Comparison of ENCODE assay signal across 8 cellular contexts in the genomic region with DNA sequence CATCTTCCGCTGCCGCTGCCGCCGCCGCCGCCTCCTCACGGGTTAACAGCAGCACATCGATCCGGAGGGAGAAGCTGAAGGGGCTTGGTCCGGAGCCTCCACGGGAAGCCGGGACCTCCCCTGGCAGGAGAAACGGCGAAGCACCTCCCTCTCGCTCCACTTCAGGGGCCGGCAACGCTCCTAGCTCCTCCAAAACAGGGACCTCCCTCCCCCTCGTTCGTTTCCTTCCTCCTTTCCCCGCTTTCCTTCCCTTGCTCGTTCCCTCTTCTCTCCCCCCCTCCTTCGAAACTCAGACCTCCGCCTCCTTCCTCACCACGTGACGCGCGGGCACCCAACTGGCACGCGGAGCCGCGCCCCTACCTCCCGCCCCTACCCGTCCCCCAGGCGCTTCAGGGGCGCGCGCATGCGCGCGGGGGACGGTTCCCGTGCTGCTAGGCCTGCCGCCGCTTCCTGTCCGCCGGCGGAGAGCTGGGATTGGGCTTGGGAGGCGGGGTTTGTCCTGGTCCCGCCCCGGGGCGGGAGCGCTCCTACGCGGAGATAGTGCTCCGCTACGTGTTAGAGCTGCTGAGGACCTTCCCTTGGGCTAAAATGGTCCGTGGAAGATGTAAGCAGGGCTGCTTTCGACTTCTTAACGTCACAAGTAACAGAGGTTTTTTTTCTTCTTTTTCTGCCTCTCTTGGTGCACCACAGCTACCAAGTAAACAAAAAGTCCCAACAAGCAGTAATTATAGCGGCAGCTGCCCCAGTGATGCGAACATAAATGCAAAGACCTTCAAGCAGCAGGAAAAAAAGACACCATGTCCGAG. TPM values are rescaled to one million over a fixed set of nuclear protein-coding genes. Genes with fewer than 3 reads are reported as not detected.
DNase-seq lines count a peak whose midpoint lies in the region; ATAC-seq, FAIRE-seq and TF ChIP-seq lines count a peak whose summit lies in the region.

A gene with protein sequence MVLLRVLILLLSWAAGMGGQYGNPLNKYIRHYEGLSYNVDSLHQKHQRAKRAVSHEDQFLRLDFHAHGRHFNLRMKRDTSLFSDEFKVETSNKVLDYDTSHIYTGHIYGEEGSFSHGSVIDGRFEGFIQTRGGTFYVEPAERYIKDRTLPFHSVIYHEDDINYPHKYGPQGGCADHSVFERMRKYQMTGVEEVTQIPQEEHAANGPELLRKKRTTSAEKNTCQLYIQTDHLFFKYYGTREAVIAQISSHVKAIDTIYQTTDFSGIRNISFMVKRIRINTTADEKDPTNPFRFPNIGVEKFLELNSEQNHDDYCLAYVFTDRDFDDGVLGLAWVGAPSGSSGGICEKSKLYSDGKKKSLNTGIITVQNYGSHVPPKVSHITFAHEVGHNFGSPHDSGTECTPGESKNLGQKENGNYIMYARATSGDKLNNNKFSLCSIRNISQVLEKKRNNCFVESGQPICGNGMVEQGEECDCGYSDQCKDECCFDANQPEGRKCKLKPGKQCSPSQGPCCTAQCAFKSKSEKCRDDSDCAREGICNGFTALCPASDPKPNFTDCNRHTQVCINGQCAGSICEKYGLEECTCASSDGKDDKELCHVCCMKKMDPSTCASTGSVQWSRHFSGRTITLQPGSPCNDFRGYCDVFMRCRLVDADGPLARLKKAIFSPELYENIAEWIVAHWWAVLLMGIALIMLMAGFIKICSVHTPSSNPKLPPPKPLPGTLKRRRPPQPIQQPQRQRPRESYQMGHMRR (minus strand): TSS at position 176 of the 806 bp plus-strand sequence. CDS start 173 bp downstream, at position 3.

- H3K27ac ChIP-seq in OCI-LY3 (ENCODE audit: low read length) (peak within 1 kb of the TSS; percentile 71), endothelial cell of umbilical vein (ENCODE audit: insufficient read depth, low read depth, low read length) (peak within 1 kb of the TSS; percentile 90)

- H3K36me3 ChIP-seq in OCI-LY3 (replicated peaks; ENCODE audit: low read depth, low read length) (no peaks in the 10 kb centered on the region), endothelial cell of umbilical vein (ENCODE audit: control insufficient read depth in 2 of 2, extremely low read depth in 1 of 2, insufficient read depth in 2 of 2, low read length in 2 of 2) (no peaks in the 10 kb centered on the region)

- DNase-seq in Calu3 (peak; percentile 99), HuH-7 (ENCODE audit: low spot score) (peak; percentile 95), endothelial cell of umbilical vein (ENCODE audit: low read depth, low spot score) (peak; percentile 99), middle frontal gyrus (ENCODE audit: extremely low spot score, low spot score) (peak; percentile 96)
- peak; percentile 98 for DNase-seq in activated CD8-positive, alpha-beta memory T cell treated with anti-CD3 and anti-CD28 coated beads, Interleukin-2, amount 50 U/mL, for 48 hours
- DNase-seq in stimulated activated CD8-positive, alpha-beta memory T cell treated with anti-CD3 and anti-CD28 coated beads, Interleukin-2, amount 100 ng/mL, for 48 hours (ENCODE audit: low read depth in 2 of 2), result peak; percentile 99

- H3K9me1 ChIP-seq in endothelial cell of umbilical vein (replicated peaks; ENCODE audit: control insufficient read depth, extremely low read depth, insufficient read depth, low read length), result no peaks in the 10 kb centered on the region

- H3K9me3 Mint-ChIP-seq in Calu3 (ENCODE audit: low read depth, unreplicated experiment), result no peaks in the 10 kb centered on the region

- TF ChIP-seq POLR2A in endothelial cell of umbilical vein (IDR thresholded peaks at IDR 0.05; ENCODE audit: low read depth, low read length), result peak; percentile 71

- peak within 1 kb of the TSS; percentile 87 for H3K27ac Mint-ChIP-seq in Calu3 (ENCODE audit: unreplicated experiment)

- POLR2A ChIA-PET in endothelial cell of umbilical vein (lab: Charles Lee), result interaction anchor here (0.5 to 2.3 kb wide), 6 partner anchors 11 to 159 kb away, joined by 3 to 24 read pairs (median 3); a partner anchor contains a TSS

- peak within 1 kb of the TSS; percentile 96 for H3K4me2 ChIP-seq in OCI-LY3 (ENCODE audit: low read length)
- H3K4me2 ChIP-seq in endothelial cell of umbilical vein (ENCODE audit: insufficient read depth, low read length), result peak within 1 kb of the TSS; percentile 99

- H3K4me3 ChIP-seq in OCI-LY3 (ENCODE audit: low read length) (peak within 1 kb of the TSS; percentile 91), endothelial cell of umbilical vein (replicated peaks in 1 of 3; ENCODE audit: insufficient read depth in 1 of 3, low read depth in 1 of 3, low read length in 3 of 3) (peak within 1 kb of the TSS; percentile 77 to 93 (median 92))

- CTCF ChIA-PET in Calu3 (lab: Charles Lee), result interaction anchor here (0.6 to 1.5 kb wide), 16 partner anchors 9 to 1376 kb away, joined by 3 to 17 read pairs (median 3); a partner anchor contains a TSS
- CTCF ChIA-PET in endothelial cell of umbilical vein (lab: Charles Lee), result interaction anchor here (0.8 to 2.0 kb wide), 10 partner anchors 9 to 522 kb away, joined by 3 to 30 read pairs (median 4); a partner anchor contains a TSS

- intact Hi-C loops in Calu3 (cut with micrococcal nuclease; ENCODE audit: unreplicated experiment), result loop anchor here (5.0 to 10.0 kb wide), 2 partner anchors 285 to 477 kb away; no protein-coding TSS in a partner anchor
- intact Hi-C loops in endothelial cell of umbilical vein (cut with micrococcal nuclease), result loop anchor here (1.0 to 5.0 kb wide), 5 partner anchors 22 to 479 kb away; a partner anchor contains a TSS

- peaks cover 5% of the 10 kb centered on the region for H3K4me1 Mint-ChIP-seq in Calu3 (ENCODE audit: low read depth, unreplicated experiment)

- H3K9me3 ChIP-seq in OCI-LY3 (ENCODE audit: insufficient read depth, low read length), result no peaks in the 10 kb centered on the region
- H3K9me3 ChIP-seq in endothelial cell of umbilical vein (replicated peaks; ENCODE audit: control insufficient read depth, insufficient read depth, low read length), result no peaks in the 10 kb centered on the region

- H3K27me3 ChIP-seq in OCI-LY3 (ENCODE audit: low read depth, low read length) (0 out of 2 replicates have a peak, but pooled peaks cover 4% of the 10 kb centered on the region), endothelial cell of umbilical vein (ENCODE audit: control insufficient read depth in 2 of 2, insufficient read depth in 2 of 2, low read length in 2 of 2) (no peaks in the 10 kb centered on the region)

- TF ChIP-seq CTCF in Calu3 (IDR thresholded peaks at IDR 0.05; ENCODE audit: unreplicated experiment), result no peak
- no peak; the same call in 1 of the 2 replicates for TF ChIP-seq CTCF in OCI-LY3 (IDR thresholded peaks at IDR 0.05; ENCODE audit: low read depth, low read length)
- TF ChIP-seq CTCF in endothelial cell of umbilical vein (IDR thresholded peaks at IDR 0.05; ENCODE audit: extremely low read depth in 1 of 2, insufficient read depth in 1 of 2, low read depth in 1 of 2, low read length in 2 of 2), result no peak

- H3K4me1 ChIP-seq in OCI-LY3 (ENCODE audit: low read length) (peaks cover 18% of the 10 kb centered on the region), endothelial cell of umbilical vein (ENCODE audit: control insufficient read depth, extremely low read depth, insufficient read depth, low read length) (peaks cover 24% of the 10 kb centered on the region)

- peaks cover 26% of the 10 kb centered on the region for H3K36me3 Mint-ChIP-seq in Calu3 (ENCODE audit: insufficient read depth, unreplicated experiment)

- H2AFZ ChIP-seq in OCI-LY3 (ENCODE audit: low read depth, low read length) (peak within 1 kb of the TSS; percentile 96), endothelial cell of umbilical vein (ENCODE audit: low read depth, low read length) (peak within 1 kb of the TSS; percentile 85)

- BruUV-seq in Calu3 (replicated peaks; lab: Mats Ljungman, UMichigan) (no TSS peak), endothelial cell of umbilical vein (replicated peaks; lab: Mats Ljungman, UMichigan) (no TSS peak)

- H4K20me1 ChIP-seq in OCI-LY3 (ENCODE audit: insufficient read depth, low read length) (peaks cover 35% of the 10 kb centered on the region), endothelial cell of umbilical vein (replicated peaks; ENCODE audit: control insufficient read depth, extremely low read depth, insufficient read depth, low read length) (peaks cover 8% of the 10 kb centered on the region)

- peak; percentile 95 for FAIRE-seq in endothelial cell of umbilical vein (lab: Jason Lieb, UNC)

- H3K9ac ChIP-seq in OCI-LY3 (ENCODE audit: low read length) (peak within 1 kb of the TSS; percentile 81), endothelial cell of umbilical vein (replicated peaks; ENCODE audit: extremely low read depth, insufficient read depth, low read length) (peak within 1 kb of the TSS; percentile 91)

- dilution Hi-C loops in endothelial cell of umbilical vein (cut with MboI; ENCODE audit: extremely low pct_ligation_motif_present, low sequenced_read_pairs), result no loop called here

- H3K4me3 Mint-ChIP-seq in Calu3 (ENCODE audit: low read depth, unreplicated experiment), result peak within 1 kb of the TSS; percentile 88

- ATAC-seq in GM21447 (IDR thresholded peaks at IDR 0.05; ENCODE audit: unreplicated experiment), result peak; percentile 80

- H3K27me3 Mint-ChIP-seq in Calu3 (ENCODE audit: unreplicated experiment), result no peaks in the 10 kb centered on the region

- H3K79me2 ChIP-seq in OCI-LY3 (ENCODE audit: low read length), result peaks cover 48% of the 10 kb centered on the region
- peaks cover 43% of the 10 kb centered on the region for H3K79me2 ChIP-seq in endothelial cell of umbilical vein (ENCODE audit: control insufficient read depth, insufficient read depth, low read length)

TF ChIP-seq in endothelial cell of umbilical vein, 7 proteins besides CTCF, POLR2A, EP300 and RAD21 (continues in another document):
- TF ChIP-seq GATA2 (IDR thresholded peaks at IDR 0.05; ENCODE audit: insufficient read depth, insufficient read length, low read depth, low read length) (no peak), FOS (IDR thresholded peaks at IDR 0.05; ENCODE audit: borderline replicate concordance, insufficient read depth, low read length) (no peak), MYC (IDR thresholded peaks at IDR 0.05; ENCODE audit: low read depth, low read length) (no peak), JUN (IDR thresholded peaks at IDR 0.05; ENCODE audit: borderline replicate concordance, insufficient read depth, insufficient read length, low read depth) (no peak)
- TF ChIP-seq, protein P1, sequence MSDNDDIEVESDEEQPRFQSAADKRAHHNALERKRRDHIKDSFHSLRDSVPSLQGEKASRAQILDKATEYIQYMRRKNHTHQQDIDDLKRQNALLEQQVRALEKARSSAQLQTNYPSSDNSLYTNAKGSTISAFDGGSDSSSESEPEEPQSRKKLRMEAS (IDR thresholded peaks at IDR 0.05; ENCODE audit: insufficient read depth, insufficient read length), result peak; percentile 89

RNA-seq across cellular contexts. Expression of the gene that starts here (rescaled TPM):
- total RNA-seq in Calu3 (2022) (407 and 474 TPM in 2 replicates), endothelial cell of umbilical vein (185 and 203 TPM in 2 replicates)
- 69.9 and 91.3 TPM in 2 replicates for polyA plus RNA-seq in endothelial cell of umbilical vein
- polyA plus RNA-seq in endothelial cell of umbilical vein (2011; cell fraction: cytosol; rRNA removed), result 62.4 and 64.1 TPM in 2 replicates
- 52.6 and 62.5 TPM in 2 replicates for polyA plus RNA-seq in endothelial cell of umbilical vein (2011; cell fraction: nucleus; rRNA removed)
- polyA plus RNA-seq in endothelial cell of umbilical vein (2012), result 132 and 189 TPM in 2 replicates
- 194 and 209 TPM in 2 replicates for polyA minus RNA-seq in endothelial cell of umbilical vein
- polyA minus RNA-seq in endothelial cell of umbilical vein (2011; cell fraction: cytosol; rRNA and poly(A)+ RNA removed), result 56.8 TPM
- 113 and 133 TPM in 2 replicates for polyA minus RNA-seq in endothelial cell of umbilical vein (2011; cell fraction: nucleus; rRNA and poly(A)+ RNA removed)

Comparison
In these comparisons a context has a peak if more than half of its experiments do, and no peak if none do; other contexts are left out.
1. Peak in every context shown above with its lines: DNase-seq, ATAC-seq, H3K4me3 ChIP-seq and H3K27ac ChIP-seq.